Comparison of ENCODE assay signal across 17 cellular contexts in genomic region chr14:22422238-22422637, GRCh38.
A peak's percentile ranks its signal among the peaks of the same experiment; 100 is the strongest.
DNase-seq lines count a peak whose midpoint lies in the region; ATAC-seq and TF ChIP-seq lines count a peak whose summit lies in the region.
"Had no signal": no experiment of that assay in that cellular context is flagged by ENCODE, and none has a peak within 500 bp of the region (broad histone marks: within the 10 kb centered on the region; RNA-seq: fewer than 3 reads in every experiment).

No MANE protein-coding gene starts in this region.

- peak overlapping the region; percentile 63 for H3K4me2 ChIP-seq in OCI-LY7 (ENCODE audit: low read length)

- intact Hi-C loops in OCI-LY7 (cut with micrococcal nuclease; ENCODE audit: unreplicated experiment): no loop called here
- intact Hi-C loops in naive thymus-derived CD4-positive, alpha-beta T cell (cut with micrococcal nuclease): no loop called here

- H3K4me3 ChIP-seq in OCI-LY7 (ENCODE audit: low read depth, low read length, poor library complexity, severe bottlenecking): peak overlapping the region; percentile 23
- H3K4me3 ChIP-seq in naive thymus-derived CD4-positive, alpha-beta T cell (ENCODE audit: low read length): no peak overlapping the region
- H3K4me3 ChIP-seq: esophagus muscularis mucosa, tibial nerve had no signal

- peaks cover 71% of the 10 kb centered on the region for H3K4me1 ChIP-seq in OCI-LY7 (ENCODE audit: insufficient read depth, low read length, poor library complexity, severe bottlenecking)
- H3K4me1 ChIP-seq in naive thymus-derived CD4-positive, alpha-beta T cell (ENCODE audit: control insufficient read depth in 2 of 2, insufficient read depth in 2 of 2, low read length in 2 of 2): no peaks in the 10 kb centered on the region

- no peaks in the 10 kb centered on the region for H3K9me2 ChIP-seq in OCI-LY7 (ENCODE audit: insufficient read depth, low read length)

- DNase-seq in GF-D8 (lab: John Stamatoyannopoulos, UW) (peak; percentile 87), OCI-LY7 (ENCODE audit: low spot score) (peak; percentile 88), glutamatergic neuron (no peak), glomerular visceral epithelial cell (ENCODE audit: extremely low spot score) (no peak), NCI-H146 (lab: John Stamatoyannopoulos, UW) (no peak), NCI-H1417 (lab: John Stamatoyannopoulos, UW) (no peak)
- no peak for DNase-seq in naive thymus-derived CD4-positive, alpha-beta T cell
- DNase-seq: activated CD8-positive, alpha-beta T cell treated with anti-CD3 and anti-CD28 coated beads for 36 hours; DMS 273 treated with DMSO at 0.1 percent for 48 hours; HCEC 1CT; NCI-H1048; NCI-H82 had no signal

- H3K36me3 ChIP-seq in OCI-LY7 (ENCODE audit: insufficient read depth, low read length): no peaks in the 10 kb centered on the region
- no peaks in the 10 kb centered on the region for H3K36me3 ChIP-seq in naive thymus-derived CD4-positive, alpha-beta T cell (ENCODE audit: control insufficient read depth in 2 of 3, insufficient read depth in 3 of 3, low read length in 3 of 3)
- H3K36me3 ChIP-seq: esophagus muscularis mucosa, tibial nerve had no signal

- H2AFZ ChIP-seq in OCI-LY7 (ENCODE audit: low read length): peak overlapping the region; percentile 48

- H4K20me1 ChIP-seq in OCI-LY7 (ENCODE audit: insufficient read depth, low read length): no peaks in the 10 kb centered on the region

- no peaks in the 10 kb centered on the region for H3K79me2 ChIP-seq in OCI-LY7 (ENCODE audit: insufficient read depth, low read depth, low read length)

- H3K27ac ChIP-seq in OCI-LY7 (ENCODE audit: low read depth, low read length, poor library complexity, severe bottlenecking): peak overlapping the region; percentile 60
- H3K27ac ChIP-seq in naive thymus-derived CD4-positive, alpha-beta T cell (ENCODE audit: low read depth, low read length): no peak overlapping the region
- H3K27ac ChIP-seq: esophagus muscularis mucosa, tibial nerve had no signal

- H3K9me3 ChIP-seq in OCI-LY7 (ENCODE audit: low read length): no peaks in the 10 kb centered on the region
- H3K9me3 ChIP-seq in naive thymus-derived CD4-positive, alpha-beta T cell (ENCODE audit: control insufficient read depth in 2 of 3, low read length in 3 of 3): no peaks in the 10 kb centered on the region
- H3K9me3 ChIP-seq: esophagus muscularis mucosa, tibial nerve had no signal

- TF ChIP-seq CTCF in OCI-LY7 (conservative IDR thresholded peaks at IDR 0.05; ENCODE audit: low read length) (no peak), glutamatergic neuron (IDR thresholded peaks at IDR 0.05; ENCODE audit: partially characterized antibody, unreplicated experiment) (no peak)

- no TSS peak for BruUV-seq in OCI-LY7 (replicated peaks; lab: Mats Ljungman, UMichigan)

- peak overlapping the region in 2 of 9 donors; percentile 40 to 43 for H3K27ac Mint-ChIP-seq in naive thymus-derived CD4-positive, alpha-beta T cell
- no peak overlapping the region for H3K27ac Mint-ChIP-seq in glutamatergic neuron (ENCODE audit: unreplicated experiment)
- H3K27ac Mint-ChIP-seq: activated CD8-positive, alpha-beta T cell treated with anti-CD3 and anti-CD28 coated beads for 36 hours; activated T-helper 17 cell treated with anti-CD3 and anti-CD28 coated beads, Interleukin-2, amount 50 U/mL, for 72 hours; progenitor cell of endocrine pancreas had no signal

- H3K27me3 ChIP-seq in naive thymus-derived CD4-positive, alpha-beta T cell (ENCODE audit: control insufficient read depth in 2 of 2, insufficient read depth in 2 of 2, low read length in 2 of 2): no peaks in the 10 kb centered on the region
- H3K27me3 ChIP-seq: tibial nerve had no signal

- POLR2A ChIA-PET in OCI-LY7 (lab: Charles Lee): interaction anchor here (0.9 to 5.5 kb wide), 13 partner anchors 10 to 177 kb away, joined by 3 to 59 read pairs (median 5); no protein-coding TSS in a partner anchor
- POLR2A ChIA-PET in naive thymus-derived CD4-positive, alpha-beta T cell (lab: Charles Lee): no interaction called here

- CTCF ChIA-PET in OCI-LY7 (lab: Charles Lee; ENCODE audit: unreplicated experiment): interaction anchor here (0.6 to 2.6 kb wide), 6 partner anchors 10 to 1392 kb away, joined by 3 to 10 read pairs (median 4); partner anchors contain the start of gene TPPP2
- CTCF ChIA-PET in naive thymus-derived CD4-positive, alpha-beta T cell (lab: Charles Lee): no interaction called here

- H3K4me1 Mint-ChIP-seq in naive thymus-derived CD4-positive, alpha-beta T cell: peaks cover 0 to 46% (median 0%) of the 10 kb centered on the region in 7 donors
- peaks cover 2% of the 10 kb centered on the region for H3K4me1 Mint-ChIP-seq in glutamatergic neuron (ENCODE audit: low read depth, unreplicated experiment)
- H3K4me1 Mint-ChIP-seq: activated T-helper 17 cell treated with anti-CD3 and anti-CD28 coated beads, Interleukin-2, amount 50 U/mL, for 72 hours had no signal

- H3K36me3 Mint-ChIP-seq in naive thymus-derived CD4-positive, alpha-beta T cell: no peaks in the 10 kb centered on the region
- H3K36me3 Mint-ChIP-seq in glutamatergic neuron (ENCODE audit: unreplicated experiment): no peaks in the 10 kb centered on the region

- peak overlapping the region in 1 of 10 donors; percentile 59 for H3K4me3 Mint-ChIP-seq in naive thymus-derived CD4-positive, alpha-beta T cell
- H3K4me3 Mint-ChIP-seq in glutamatergic neuron (ENCODE audit: unreplicated experiment): no peak overlapping the region
- H3K4me3 Mint-ChIP-seq: activated CD8-positive, alpha-beta T cell treated with anti-CD3 and anti-CD28 coated beads for 36 hours; activated T-helper 17 cell treated with anti-CD3 and anti-CD28 coated beads, Interleukin-2, amount 50 U/mL, for 72 hours had no signal

- ATAC-seq in HG03064 (IDR thresholded peaks at IDR 0.05; ENCODE audit: low read depth, unreplicated experiment): peak; percentile 70
- peak; percentile 60 for ATAC-seq in naive thymus-derived CD4-positive, alpha-beta T cell
- ATAC-seq: activated CD8-positive, alpha-beta T cell treated with anti-CD3 and anti-CD28 coated beads for 36 hours; activated T-helper 17 cell treated with anti-CD3 and anti-CD28 coated beads, Interleukin-2, amount 50 U/mL, for 72 hours had no signal

- H3K9me3 Mint-ChIP-seq in naive thymus-derived CD4-positive, alpha-beta T cell: no peaks in the 10 kb centered on the region
- no peaks in the 10 kb centered on the region for H3K9me3 Mint-ChIP-seq in glutamatergic neuron (ENCODE audit: unreplicated experiment)
- H3K9me3 Mint-ChIP-seq: activated CD8-positive, alpha-beta T cell treated with anti-CD3 and anti-CD28 coated beads for 36 hours; activated T-helper 17 cell treated with anti-CD3 and anti-CD28 coated beads, Interleukin-2, amount 50 U/mL, for 72 hours had no signal

- H3K27me3 Mint-ChIP-seq in naive thymus-derived CD4-positive, alpha-beta T cell: no peaks in the 10 kb centered on the region
- peaks cover 6% of the 10 kb centered on the region for H3K27me3 Mint-ChIP-seq in glutamatergic neuron (ENCODE audit: unreplicated experiment)
- H3K27me3 Mint-ChIP-seq: activated CD8-positive, alpha-beta T cell treated with anti-CD3 and anti-CD28 coated beads for 36 hours; activated T-helper 17 cell treated with anti-CD3 and anti-CD28 coated beads, Interleukin-2, amount 50 U/mL, for 72 hours had no signal

Comparison
In these comparisons a context has a peak if more than half of its experiments do, and no peak if none do; other contexts are left out.
1. DNase-seq: peak in GF-D8 (single experiment) and OCI-LY7 (single experiment); none in naive thymus-derived CD4-positive, alpha-beta T cell (0 of 9), glutamatergic neuron (single experiment), glomerular visceral epithelial cell (single experiment), NCI-H146 (single experiment) and NCI-H1417 (0 of 3).